ENCODE assay signal across 16 cellular contexts in the genomic region with DNA sequence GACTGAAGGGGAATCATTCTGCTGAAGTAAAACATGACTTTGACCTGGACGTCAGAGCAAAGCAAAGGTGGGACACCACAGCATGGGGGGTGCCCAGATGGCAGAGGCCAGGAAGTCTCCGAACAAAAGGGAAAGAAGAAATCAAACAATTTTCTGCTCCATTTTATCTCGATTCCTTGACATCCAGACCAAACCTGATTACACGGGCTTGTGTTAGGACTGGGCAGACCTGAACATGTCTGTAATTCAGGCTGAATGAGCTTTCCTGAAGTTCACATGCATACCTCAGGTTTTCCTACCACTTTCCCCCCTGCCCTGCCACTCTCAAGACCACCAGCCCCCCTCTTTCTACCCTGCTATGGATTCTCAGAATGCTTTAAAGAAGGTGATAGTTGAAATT. TPM values are rescaled to one million over a fixed set of nuclear protein-coding genes. Genes with fewer than 3 reads are reported as not detected.
"Had no signal": no experiment of that assay in that cellular context is flagged by ENCODE, and none has a peak within 500 bp of the region (broad histone marks: within the 10 kb centered on the region; RNA-seq: fewer than 3 reads in every experiment).

No MANE protein-coding gene starts in this region.

- H3K4me3 Mint-ChIP-seq: activated CD8-positive, alpha-beta T cell treated with anti-CD3 and anti-CD28 coated beads, Interleukin-2, amount 10 ng/mL, durations not matched to agents 7 days and 5 days; activated naive CD4-positive, alpha-beta T cell treated with anti-CD3 and anti-CD28 coated beads, Interleukin-2, amount 10 ng/mL, durations not matched to agents 7 days and 5 days; activated T-helper 17 cell treated with anti-CD3 and anti-CD28 coated beads, Interleukin-2, amount 50 U/mL, for 72 hours; central memory CD8-positive, alpha-beta T cell; natural killer cell; T-cell had no signal

- DNase-seq: activated CD4-positive, alpha-beta T cell treated with anti-CD3 and anti-CD28 coated beads for 48 hours; activated CD8-positive, alpha-beta memory T cell treated with anti-CD3 and anti-CD28 coated beads, Interleukin-2, amount 50 U/mL, for 48 hours; activated CD8-positive, alpha-beta T cell treated with anti-CD3 and anti-CD28 coated beads, Interleukin-2, amount 10 ng/mL, durations not matched to agents 7 days and 5 days; activated naive CD4-positive, alpha-beta T cell treated with anti-CD3 and anti-CD28 coated beads, Interleukin-2, amount 10 ng/mL, durations not matched to agents 7 days and 5 days; cortex of kidney; effector memory CD4-positive, alpha-beta T cell; erythroblast; glutamatergic neuron; natural killer cell; sigmoid colon; stimulated activated CD4-positive, alpha-beta T cell treated with anti-CD3 and anti-CD28 coated beads, Interleukin-12 subunit alpha, Interleukin-12 subunit beta, amount 100 ng/mL, for 4 hours; stimulated activated naive CD8-positive, alpha-beta T cell treated with anti-CD3 and anti-CD28 coated beads, Interleukin-15, Interleukin-2, amounts not matched to agents 100 U/mL and 50 U/mL, for 24 hours; T-cell had no signal

- H3K27me3 Mint-ChIP-seq: activated naive CD4-positive, alpha-beta T cell treated with anti-CD3 and anti-CD28 coated beads, Interleukin-2, amount 10 ng/mL, durations not matched to agents 7 days and 5 days; activated T-helper 17 cell treated with anti-CD3 and anti-CD28 coated beads, Interleukin-2, amount 50 U/mL, for 72 hours; central memory CD8-positive, alpha-beta T cell had no signal

- H3K27me3 ChIP-seq: sigmoid colon, suprapubic skin had no signal

- H3K9me3 ChIP-seq: sigmoid colon, suprapubic skin had no signal

- H3K27ac ChIP-seq: suprapubic skin had no signal

- H3K36me3 Mint-ChIP-seq: activated naive CD4-positive, alpha-beta T cell treated with anti-CD3 and anti-CD28 coated beads, Interleukin-2, amount 10 ng/mL, durations not matched to agents 7 days and 5 days; natural killer cell; T-cell had no signal

- H3K4me1 Mint-ChIP-seq: activated naive CD4-positive, alpha-beta T cell treated with anti-CD3 and anti-CD28 coated beads, Interleukin-2, amount 10 ng/mL, durations not matched to agents 7 days and 5 days; activated T-helper 17 cell treated with anti-CD3 and anti-CD28 coated beads, Interleukin-2, amount 50 U/mL, for 72 hours; central memory CD8-positive, alpha-beta T cell; natural killer cell; T-cell had no signal

- H3K9me3 Mint-ChIP-seq: activated T-helper 17 cell treated with anti-CD3 and anti-CD28 coated beads, Interleukin-2, amount 50 U/mL, for 72 hours had no signal

- H3K4me3 ChIP-seq: sigmoid colon, suprapubic skin had no signal

- ATAC-seq: activated CD8-positive, alpha-beta T cell treated with anti-CD3 and anti-CD28 coated beads, Interleukin-2, amount 10 ng/mL, durations not matched to agents 7 days and 5 days; activated T-helper 17 cell treated with anti-CD3 and anti-CD28 coated beads, Interleukin-2, amount 50 U/mL, for 72 hours; natural killer cell; stimulated activated naive CD8-positive, alpha-beta T cell treated with anti-CD3 and anti-CD28 coated beads, Interleukin-15, Interleukin-2, amounts not matched to agents 100 U/mL and 50 U/mL, for 24 hours; T-cell had no signal

- H3K36me3 ChIP-seq: sigmoid colon, suprapubic skin had no signal

- H3K27ac Mint-ChIP-seq: activated CD8-positive, alpha-beta T cell treated with anti-CD3 and anti-CD28 coated beads, Interleukin-2, amount 10 ng/mL, durations not matched to agents 7 days and 5 days; activated naive CD4-positive, alpha-beta T cell treated with anti-CD3 and anti-CD28 coated beads, Interleukin-2, amount 10 ng/mL, durations not matched to agents 7 days and 5 days; activated T-helper 17 cell treated with anti-CD3 and anti-CD28 coated beads, Interleukin-2, amount 50 U/mL, for 72 hours; natural killer cell; T-cell had no signal

RNA-seq across cellular contexts. Expression of a gene that starts 44.8 kb away (rescaled TPM):
- total RNA-seq: activated CD8-positive, alpha-beta T cell treated with anti-CD3 and anti-CD28 coated beads, Interleukin-2, amount 10 ng/mL, durations not matched to agents 7 days and 5 days; activated T-helper 17 cell treated with anti-CD3 and anti-CD28 coated beads, Interleukin-2, amount 50 U/mL, for 72 hours had no signal
